Comparison of ENCODE assay signal across 10 cellular contexts in genomic region chr3:50239649-50240048, GRCh38. TPM values are rescaled to one million over a fixed set of nuclear protein-coding genes. Genes with fewer than 3 reads are reported as not detected.
DNase-seq lines count a peak whose midpoint lies in the region; ATAC-seq, FAIRE-seq and TF ChIP-seq lines count a peak whose summit lies in the region.
"Had no signal": no experiment of that assay in that cellular context is flagged by ENCODE, and none has a peak within 500 bp of the region (broad histone marks: within the 10 kb centered on the region; RNA-seq: fewer than 3 reads in every experiment).

No MANE protein-coding gene starts in this region.

- H3F3A ChIP-seq in Loucy (ENCODE audit: low read depth) = peaks cover 3% of the 10 kb centered on the region; the same call in 1 of the 2 replicates

- FAIRE-seq in urothelium cell line (lab: Jason Lieb, UNC) = no peak

- peaks cover 78% of the 10 kb centered on the region for H4K20me1 ChIP-seq in Loucy (ENCODE audit: insufficient read depth, low read length, poor library complexity, severe bottlenecking)

- peak overlapping the region; percentile 95 for H3K9ac ChIP-seq in Loucy (ENCODE audit: low read depth, low read length, poor library complexity, severe bottlenecking)

- H3K9me3 ChIP-seq in Loucy (ENCODE audit: insufficient read depth, low read depth, low read length) (no peaks in the 10 kb centered on the region), neutrophil (no peaks in the 10 kb centered on the region)

- H3K27me3 ChIP-seq in Loucy (ENCODE audit: insufficient read depth, low read length, poor library complexity, severe bottlenecking) (peaks cover 5% of the 10 kb centered on the region), dorsolateral prefrontal cortex (no peaks in the 10 kb centered on the region), neutrophil (no peaks in the 10 kb centered on the region)

- peaks cover 0 to 1% (median 0%) of the 10 kb centered on the region in 3 donors for H3K27me3 Mint-ChIP-seq in CD14-positive monocyte (ENCODE audit: low read depth in 3 of 3)

- peaks cover 70% of the 10 kb centered on the region for H3K4me1 Mint-ChIP-seq in CD14-positive monocyte

- H3K9me3 Mint-ChIP-seq in CD14-positive monocyte = peaks cover 0 to 2% (median 0%) of the 10 kb centered on the region in 7 donors

- H3K36me3 Mint-ChIP-seq in CD14-positive monocyte = peaks cover 29 to 62% of the 10 kb centered on the region in 2 donors

- H3K27ac ChIP-seq in dorsolateral prefrontal cortex = peak overlapping the region in 54 of 59 donors; percentile 21 to 100 (median 89)
- H3K27ac ChIP-seq in neutrophil = peak overlapping the region; percentile 100

- no peaks in the 10 kb centered on the region for H3K9me2 ChIP-seq in Loucy (replicated peaks; ENCODE audit: low read depth, low read length)

- ATAC-seq in HG02678 (IDR thresholded peaks at IDR 0.05; ENCODE audit: unreplicated experiment) = no peak

- H3K4me1 ChIP-seq in Loucy (ENCODE audit: insufficient read depth, low read length, poor library complexity, severe bottlenecking) (peaks cover 57% of the 10 kb centered on the region), neutrophil (ENCODE audit: control insufficient read depth in 1 of 2, insufficient read depth in 1 of 2, low read depth in 1 of 2, low read length in 1 of 2) (peaks cover 77 to 81% of the 10 kb centered on the region in 2 experiments)

- peaks cover 9% of the 10 kb centered on the region; the same call in 1 of the 2 replicates for H3K36me3 ChIP-seq in Loucy (ENCODE audit: insufficient read depth, low read length)
- peaks cover 41% of the 10 kb centered on the region for H3K36me3 ChIP-seq in neutrophil

- no peak for DNase-seq in CD14-positive monocyte (ENCODE audit: low spot score)
- no peak for DNase-seq in dorsolateral prefrontal cortex
- DNase-seq in urothelium cell line (ENCODE audit: low spot score) = no peak
- DNase-seq in iPS-NIHi11 (ENCODE audit: low spot score) = no peak
- DNase-seq in NK-92 treated with Interleukin-12 subunit alpha and Interleukin-12 subunit beta, amount 100 ng/mL, for 24 hours (lab: John Stamatoyannopoulos, UW) = no peak
- DNase-seq: DMS79, NCI-H1048 had no signal

- H3K4me3 ChIP-seq in Loucy (ENCODE audit: low read length, poor library complexity, severe bottlenecking) = peak overlapping the region; percentile 88
- peak overlapping the region in 18 of 59 donors; percentile 7 to 95 (median 85) for H3K4me3 ChIP-seq in dorsolateral prefrontal cortex
- H3K4me3 ChIP-seq in neutrophil (ENCODE audit: low read depth in 1 of 2, low read length in 1 of 2) = peak overlapping the region; percentile 99 to 100

- peak overlapping the region; percentile 99 for H3K4me2 ChIP-seq in Loucy (ENCODE audit: low read depth, low read length, poor library complexity, severe bottlenecking)

- peak overlapping the region; percentile 99 to 100 for H3K4me3 Mint-ChIP-seq in CD14-positive monocyte

- TF ChIP-seq CTCF in CD14-positive monocyte (IDR thresholded peaks at IDR 0.05) (no peak), Loucy (conservative IDR thresholded peaks at IDR 0.05; ENCODE audit: low read length) (no peak), dorsolateral prefrontal cortex (IDR thresholded peaks at IDR 0.05 in 54 of 56, conservative IDR thresholded peaks at IDR 0.05 in 2 of 56; ENCODE audit: low read depth in 1 of 56, partially characterized antibody in 56 of 56) (no peak), neutrophil (IDR thresholded peaks at IDR 0.05) (no peak)

- no peak overlapping the region for H2AFZ ChIP-seq in Loucy (ENCODE audit: low read length)

- peaks cover 87% of the 10 kb centered on the region for H3K79me2 ChIP-seq in Loucy (ENCODE audit: insufficient read depth, low read length)

- H3K27ac Mint-ChIP-seq in CD14-positive monocyte = peak overlapping the region; percentile 56 to 98 (median 95)

- intact Hi-C loops in CD14-positive monocyte (cut with micrococcal nuclease) (no loop called here), dorsolateral prefrontal cortex (cut with DNase I) (loop anchor here in 1 of 2 donors (5.0 kb wide), 1 partner anchor 88 kb away; the partner anchor contains the start of gene TUSC2)

RNA-seq across cellular contexts. Expression of gene GNAI2, which starts 3.6 kb away (rescaled TPM):
- 1,000 to 10,000 TPM in 1 of 2 donors, 100 to 1,000 TPM in 1; 914 to 1,165 TPM for polyA plus RNA-seq in CD14-positive monocyte
- 100 to 1,000 TPM; 117 to 240 (median 161) TPM for total RNA-seq in dorsolateral prefrontal cortex

RNA-seq across cellular contexts. Expression of gene SEMA3B, which starts 29.3 kb away (rescaled TPM):
- not detected for polyA plus RNA-seq in CD14-positive monocyte
- 100 to 1,000 TPM in 85 of 120 experiments, 10 to 100 TPM in 35; 36.0 to 486 (median 135) TPM for total RNA-seq in dorsolateral prefrontal cortex

RNA-seq across cellular contexts. Expression of gene SLC38A3, which starts 34.6 kb away (rescaled TPM):
- not detected for polyA plus RNA-seq in CD14-positive monocyte
- total RNA-seq in dorsolateral prefrontal cortex = 10 to 100 TPM; 12.5 to 71.4 (median 28.5) TPM

RNA-seq across cellular contexts. Expression of gene LSMEM2, which starts 39.2 kb away (rescaled TPM):
- polyA plus RNA-seq in CD14-positive monocyte = not detected
- 1 to 10 TPM in 95 of 120 experiments, under 1 TPM in 23, not detected in 2; 0.31 to 7.4 (median 1.7) TPM for total RNA-seq in dorsolateral prefrontal cortex

RNA-seq across cellular contexts. Expression of gene GNAT1, which starts 48.2 kb away (rescaled TPM):
- not detected for polyA plus RNA-seq in CD14-positive monocyte
- 1 to 10 TPM in 1 of 120 experiments, under 1 TPM in 13, not detected in 106; 0.20 to 1.6 (median 0.31) TPM for total RNA-seq in dorsolateral prefrontal cortex
